Comparison of ENCODE assay signal across 8 cellular contexts in genomic region chr5:170267431-170268152, GRCh38. TPM values are rescaled to one million over a fixed set of nuclear protein-coding genes. Genes with fewer than 3 reads are reported as not detected.
DNase-seq lines count a peak whose midpoint lies in the region; ATAC-seq and TF ChIP-seq lines count a peak whose summit lies in the region.

No MANE protein-coding gene starts in this region.

- ATAC-seq in GM21526 (IDR thresholded peaks at IDR 0.05; ENCODE audit: low FRiP score, unreplicated experiment): peak; percentile 90

- H3K4me3 ChIP-seq in Jurkat, Clone E6-1 (ENCODE audit: low read length): no peak overlapping the region

- H3K9me3 Mint-ChIP-seq in progenitor cell of endocrine pancreas (ENCODE audit: low read depth): no peaks in the 10 kb centered on the region

- DNase-seq in DMS114 treated with DMSO at 0.1 percent for 48 hours (lab: John Stamatoyannopoulos, UW; ENCODE audit: unreplicated experiment): peak; percentile 32
- peak; percentile 79 for DNase-seq in Jurkat, Clone E6-1 (ENCODE audit: low read depth, low spot score)
- peak; percentile 19 for DNase-seq in SIG-M5 (lab: John Stamatoyannopoulos, UW)
- peak; percentile 27 to 69 (median 54) for DNase-seq in activated naive CD4-positive, alpha-beta T cell (lab: John Stamatoyannopoulos, UW)
- peak; percentile 85 for DNase-seq in germinal center (ENCODE audit: low spot score)
- peak; percentile 58 for DNase-seq in progenitor cell of endocrine pancreas (ENCODE audit: low spot score, unreplicated experiment)
- DNase-seq in ureter (ENCODE audit: low spot score): peak; percentile 78

- no peak overlapping the region for H3K27ac Mint-ChIP-seq in progenitor cell of endocrine pancreas

- TF ChIP-seq CTCF in progenitor cell of endocrine pancreas (IDR thresholded peaks at IDR 0.05; ENCODE audit: unreplicated experiment): peak; percentile 80

- no peak overlapping the region for H3K4me3 Mint-ChIP-seq in progenitor cell of endocrine pancreas (ENCODE audit: low read depth)

- H3K27me3 Mint-ChIP-seq in progenitor cell of endocrine pancreas: peaks cover 60% of the 10 kb centered on the region

- peaks cover 2% of the 10 kb centered on the region for H3K4me1 Mint-ChIP-seq in progenitor cell of endocrine pancreas (ENCODE audit: low read depth)

- no peaks in the 10 kb centered on the region for H3K36me3 Mint-ChIP-seq in progenitor cell of endocrine pancreas (ENCODE audit: insufficient read depth)

RNA-seq across cellular contexts. Expression of gene LCP2, which starts 30.0 kb away (rescaled TPM):
- 129 TPM for polyA plus RNA-seq in Jurkat, Clone E6-1 (2012; ENCODE audit: insufficient read depth, insufficient read length)
- total RNA-seq in progenitor cell of endocrine pancreas (not detected in 2 replicates), ureter (21.7 TPM)

RNA-seq across cellular contexts. Expression of gene C5orf58, which starts 34.8 kb away (rescaled TPM):
- polyA plus RNA-seq in Jurkat, Clone E6-1 (2012; ENCODE audit: insufficient read depth, insufficient read length): 1.6 TPM
- total RNA-seq in progenitor cell of endocrine pancreas: not detected in 2 replicates
- total RNA-seq in ureter: not detected

Comparison
In these comparisons a context has a peak if more than half of its experiments do, and no peak if none do; other contexts are left out.
1. DNase-seq: peak in every context shown above with its lines; median percentile 85 in germinal center; 79 in Jurkat, Clone E6-1; 78 in ureter; 58 in progenitor cell of endocrine pancreas; 54 in activated naive CD4-positive, alpha-beta T cell; 32 in DMS114 treated with DMSO at 0.1 percent for 48 hours; 19 in SIG-M5.
2. RNA of gene LCP2, which starts 30.0 kb away (total RNA-seq): 21.7 TPM in ureter (single experiment); not detected in progenitor cell of endocrine pancreas; every median in the first group is over 10 times any median in the second.